Comparison of ENCODE assay signal across 28 cellular contexts in genomic region chr6:89950446-89950845, GRCh38. TPM values are rescaled to one million over a fixed set of nuclear protein-coding genes. Genes with fewer than 3 reads are reported as not detected.
DNase-seq lines count a peak whose midpoint lies in the region; ATAC-seq and TF ChIP-seq lines count a peak whose summit lies in the region.
"Had no signal": no experiment of that assay in that cellular context is flagged by ENCODE, and none has a peak within 500 bp of the region (broad histone marks: within the 10 kb centered on the region; RNA-seq: fewer than 3 reads in every experiment).

No MANE protein-coding gene starts in this region.

- POLR2A ChIA-PET in naive thymus-derived CD8-positive, alpha-beta T cell (lab: Charles Lee): interaction anchor here (0.9 kb wide), 1 partner anchor 345 kb away, joined by 3 read pairs; no protein-coding TSS in a partner anchor
- POLR2A ChIA-PET in HEK293T (lab: Yijun Ruan, JAX): no interaction called here

- H3K9me3 Mint-ChIP-seq in activated naive CD4-positive, alpha-beta T cell treated with anti-CD3 and anti-CD28 coated beads, Interleukin-2, amount 50 U/mL, for 24 hours: no peaks in the 10 kb centered on the region
- no peaks in the 10 kb centered on the region for H3K9me3 Mint-ChIP-seq in activated naive CD8-positive, alpha-beta T cell treated with anti-CD3 and anti-CD28 coated beads, Interleukin-2, amount 50 U/mL, for 24 hours
- no peaks in the 10 kb centered on the region for H3K9me3 Mint-ChIP-seq in naive thymus-derived CD8-positive, alpha-beta T cell
- H3K9me3 Mint-ChIP-seq: stimulated activated effector memory CD8-positive, alpha-beta T cell treated with anti-CD3 and anti-CD28 coated beads, Interleukin-12 subunit alpha, Interleukin-12 subunit beta, amount 100 ng/mL, for 72 hours had no signal

- peak overlapping the region; percentile 96 for H3K27ac Mint-ChIP-seq in activated naive CD4-positive, alpha-beta T cell treated with anti-CD3 and anti-CD28 coated beads, Interleukin-2, amount 50 U/mL, for 24 hours
- H3K27ac Mint-ChIP-seq in activated naive CD8-positive, alpha-beta T cell treated with anti-CD3 and anti-CD28 coated beads, Interleukin-2, amount 50 U/mL, for 24 hours: peak overlapping the region; percentile 66
- H3K27ac Mint-ChIP-seq in naive thymus-derived CD8-positive, alpha-beta T cell: peak overlapping the region in 9 of 10 donors; percentile 70 to 94 (median 89)
- H3K27ac Mint-ChIP-seq: activated CD8-positive, alpha-beta memory T cell treated with anti-CD3 and anti-CD28 coated beads, Interleukin-2, amount 10 ng/mL, durations not matched to agents 7 days and 5 days had no signal

- DNase-seq in activated naive CD4-positive, alpha-beta T cell treated with anti-CD3 and anti-CD28 coated beads, Interleukin-2, amount 50 U/mL, for 16 hours: no peak
- DNase-seq in activated naive CD8-positive, alpha-beta T cell treated with anti-CD3 and anti-CD28 coated beads, Interleukin-2, amount 50 U/mL, for 24 hours: no peak
- DNase-seq in naive thymus-derived CD8-positive, alpha-beta T cell: no peak
- DNase-seq in CD1c-positive myeloid dendritic cell (ENCODE audit: extremely low spot score) (no peak), HEK293T (ENCODE audit: extremely low spot score) (no peak), Karpas-422 (no peak)
- DNase-seq: activated CD4-positive, alpha-beta T cell treated with anti-CD3 and anti-CD28 coated beads for 48 hours; activated CD8-positive, alpha-beta memory T cell treated with anti-CD3 and anti-CD28 coated beads, Interleukin-2, amount 10 ng/mL, durations not matched to agents 7 days and 5 days; effector memory CD4-positive, alpha-beta T cell; erythroblast; glutamatergic neuron; GOT3; IMR-90; kidney; left ventricle myocardium superior; NCI-H1436; NCI-H2081 treated with DMSO at 0.1 percent for 48 hours; stimulated activated CD4-positive, alpha-beta T cell treated with anti-CD3 and anti-CD28 coated beads, Interleukin-15, amount 100 ng/mL, for 24 hours; stimulated activated CD4-positive, alpha-beta T cell treated with anti-CD3 and anti-CD28 coated beads, Interleukin-4, amount 100 ng/mL, for 4 hours; T-helper 9 cell had no signal

- H3K36me3 Mint-ChIP-seq in activated naive CD4-positive, alpha-beta T cell treated with anti-CD3 and anti-CD28 coated beads, Interleukin-2, amount 50 U/mL, for 24 hours: peaks cover 22% of the 10 kb centered on the region
- H3K36me3 Mint-ChIP-seq in activated naive CD8-positive, alpha-beta T cell treated with anti-CD3 and anti-CD28 coated beads, Interleukin-2, amount 50 U/mL, for 24 hours (ENCODE audit: low read depth): peaks cover 76% of the 10 kb centered on the region
- H3K36me3 Mint-ChIP-seq in naive thymus-derived CD8-positive, alpha-beta T cell: peaks cover 13 to 62% (median 26%) of the 10 kb centered on the region in 3 donors

- CTCF ChIA-PET in HEK293T (lab: Yijun Ruan, JAX): no interaction called here

- H3K36me3 ChIP-seq in Karpas-422 (ENCODE audit: insufficient read depth, low read length): no peaks in the 10 kb centered on the region

- no peak for ATAC-seq in activated naive CD8-positive, alpha-beta T cell treated with anti-CD3 and anti-CD28 coated beads, Interleukin-2, amount 50 U/mL, for 24 hours
- no peak for ATAC-seq in naive thymus-derived CD8-positive, alpha-beta T cell
- ATAC-seq: activated CD8-positive, alpha-beta memory T cell treated with anti-CD3 and anti-CD28 coated beads, Interleukin-2, amount 10 ng/mL, durations not matched to agents 7 days and 5 days; left ventricle myocardium superior; stimulated activated effector memory CD8-positive, alpha-beta T cell treated with anti-CD3 and anti-CD28 coated beads, Interleukin-12 subunit alpha, Interleukin-12 subunit beta, amount 100 ng/mL, for 72 hours had no signal

- H3K27me3 ChIP-seq in Karpas-422 (ENCODE audit: low read length): no peaks in the 10 kb centered on the region

- no peaks in the 10 kb centered on the region for H4K20me1 ChIP-seq in Karpas-422 (ENCODE audit: insufficient read depth, low read depth, low read length)

- H3K4me1 ChIP-seq in Karpas-422 (ENCODE audit: low read length): no peaks in the 10 kb centered on the region

- no peaks in the 10 kb centered on the region for H3K9me2 ChIP-seq in Karpas-422 (replicated peaks; ENCODE audit: insufficient read depth, low read length)

- H3K27me3 Mint-ChIP-seq in activated naive CD4-positive, alpha-beta T cell treated with anti-CD3 and anti-CD28 coated beads, Interleukin-2, amount 50 U/mL, for 24 hours: no peaks in the 10 kb centered on the region
- H3K27me3 Mint-ChIP-seq in activated naive CD8-positive, alpha-beta T cell treated with anti-CD3 and anti-CD28 coated beads, Interleukin-2, amount 50 U/mL, for 24 hours: no peaks in the 10 kb centered on the region
- no peaks in the 10 kb centered on the region for H3K27me3 Mint-ChIP-seq in naive thymus-derived CD8-positive, alpha-beta T cell
- H3K27me3 Mint-ChIP-seq: activated CD8-positive, alpha-beta memory T cell treated with anti-CD3 and anti-CD28 coated beads, Interleukin-2, amount 10 ng/mL, durations not matched to agents 7 days and 5 days had no signal

- no peaks in the 10 kb centered on the region for H3K9me3 ChIP-seq in Karpas-422 (ENCODE audit: low read length)

- peaks cover 72% of the 10 kb centered on the region for H3K4me1 Mint-ChIP-seq in activated naive CD4-positive, alpha-beta T cell treated with anti-CD3 and anti-CD28 coated beads, Interleukin-2, amount 50 U/mL, for 24 hours
- peaks cover 78% of the 10 kb centered on the region for H3K4me1 Mint-ChIP-seq in activated naive CD8-positive, alpha-beta T cell treated with anti-CD3 and anti-CD28 coated beads, Interleukin-2, amount 50 U/mL, for 24 hours
- peaks cover 49 to 78% (median 73%) of the 10 kb centered on the region in 4 donors for H3K4me1 Mint-ChIP-seq in naive thymus-derived CD8-positive, alpha-beta T cell

- H3K4me3 ChIP-seq in Karpas-422 (ENCODE audit: low read length): no peak overlapping the region
- H3K4me3 ChIP-seq: coronary artery had no signal

- no peak overlapping the region for H2AFZ ChIP-seq in Karpas-422 (ENCODE audit: low read length)

- H3K4me2 ChIP-seq in Karpas-422 (ENCODE audit: low read depth, low read length, poor library complexity, severe bottlenecking): no peak overlapping the region

- H3K27ac ChIP-seq in Karpas-422 (ENCODE audit: low read length): no peak overlapping the region
- H3K27ac ChIP-seq: coronary artery had no signal

- no peak overlapping the region for H3K9ac ChIP-seq in Karpas-422 (ENCODE audit: low read length)

- no peak overlapping the region for H3K4me3 Mint-ChIP-seq in activated naive CD4-positive, alpha-beta T cell treated with anti-CD3 and anti-CD28 coated beads, Interleukin-2, amount 50 U/mL, for 24 hours
- no peak overlapping the region for H3K4me3 Mint-ChIP-seq in activated naive CD8-positive, alpha-beta T cell treated with anti-CD3 and anti-CD28 coated beads, Interleukin-2, amount 50 U/mL, for 24 hours
- peak overlapping the region in 1 of 10 donors; percentile 24 for H3K4me3 Mint-ChIP-seq in naive thymus-derived CD8-positive, alpha-beta T cell
- H3K4me3 Mint-ChIP-seq: activated CD8-positive, alpha-beta memory T cell treated with anti-CD3 and anti-CD28 coated beads, Interleukin-2, amount 10 ng/mL, durations not matched to agents 7 days and 5 days; stimulated activated effector memory CD8-positive, alpha-beta T cell treated with anti-CD3 and anti-CD28 coated beads, Interleukin-12 subunit alpha, Interleukin-12 subunit beta, amount 100 ng/mL, for 72 hours had no signal

- no peaks in the 10 kb centered on the region for H3K79me2 ChIP-seq in Karpas-422 (ENCODE audit: low read length)

TF ChIP-seq in HEK293T, 16 proteins besides CTCF, POLR2A, EP300 and RAD21:
- TF ChIP-seq CTBP1 (IDR thresholded peaks at IDR 0.05; ENCODE audit: borderline replicate concordance) (no peak), LEF1 (IDR thresholded peaks at IDR 0.05; ENCODE audit: borderline replicate concordance) (no peak), SP1 (IDR thresholded peaks at IDR 0.05) (no peak), FOXM1 (IDR thresholded peaks at IDR 0.05; ENCODE audit: borderline replicate concordance) (no peak)
TF ChIP-seq in HEK293T: peak in this region for 0.

RNA-seq across cellular contexts. Expression of gene GJA10, which starts 56.2 kb away (rescaled TPM):
- total RNA-seq in naive thymus-derived CD8-positive, alpha-beta T cell: not detected
- polyA plus RNA-seq in naive thymus-derived CD8-positive, alpha-beta T cell: not detected
- 1.3 and 2.3 TPM in 2 replicates for total RNA-seq in Karpas-422 (2014; rRNA removed; shearing (Covaris generic); ENCODE audit: low replicate concordance)
- total RNA-seq: A673, cardiac septum, IMR-90, kidney, left ventricle myocardium superior, myocyte, pulmonary artery endothelial cell, ureter had no signal
- polyA plus RNA-seq: IMR-90 had no signal
